Comparison of ENCODE assay signal across 25 cellular contexts in genomic region chr12:48889679-48890078, GRCh38. TPM values are rescaled to one million over a fixed set of nuclear protein-coding genes. Genes with fewer than 3 reads are reported as not detected.
DNase-seq lines count a peak whose midpoint lies in the region; ATAC-seq, FAIRE-seq and TF ChIP-seq lines count a peak whose summit lies in the region.
"Had no signal": no experiment of that assay in that cellular context is flagged by ENCODE, and none has a peak within 500 bp of the region (broad histone marks: within the 10 kb centered on the region; RNA-seq: fewer than 3 reads in every experiment).

No MANE protein-coding gene starts in this region.

- no peak overlapping the region for H3K4me2 ChIP-seq in astrocyte (ENCODE audit: low read length)

- POLR2A ChIA-PET in Caco-2 (lab: Charles Lee): interaction anchor here (0.6 to 2.0 kb wide), 2 partner anchors 37 to 68 kb away, joined by 3 to 75 read pairs; partner anchors contain the start of genes ARF3 and DDX23

- H3K4me1 Mint-ChIP-seq in Caco-2 (ENCODE audit: low read depth, unreplicated experiment): peaks cover 44% of the 10 kb centered on the region
- peaks cover 6% of the 10 kb centered on the region for H3K4me1 Mint-ChIP-seq in astrocyte (ENCODE audit: low read depth, unreplicated experiment)
- peaks cover 37% of the 10 kb centered on the region for H3K4me1 Mint-ChIP-seq in nephron progenitor cell

- H3K79me2 ChIP-seq in astrocyte (ENCODE audit: insufficient read depth, low read length): no peaks in the 10 kb centered on the region

- H3K27me3 ChIP-seq in Caco-2 (replicated peaks; ENCODE audit: control insufficient read depth, insufficient read depth, low read length) (no peaks in the 10 kb centered on the region), astrocyte (ENCODE audit: insufficient read depth, low read length) (peaks cover 13% of the 10 kb centered on the region), pancreas (no peaks in the 10 kb centered on the region)

- H3K9me3 ChIP-seq in Caco-2 (no peaks in the 10 kb centered on the region), astrocyte (ENCODE audit: insufficient read depth, low read depth, low read length) (no peaks in the 10 kb centered on the region), pancreas (no peaks in the 10 kb centered on the region)
- H3K9me3 ChIP-seq: BLaER1, HAP-1, SJSA1 had no signal

- H3K27ac ChIP-seq in astrocyte (ENCODE audit: low read depth, low read length) (no peak overlapping the region), pancreas (no peak overlapping the region)
- H3K27ac ChIP-seq: BLaER1, SJSA1 had no signal

- no TSS peak for BruUV-seq in Caco-2 (replicated peaks; lab: Mats Ljungman, UMichigan)

- WGBS in pancreas, 2 donors: 64 to 76% methylated on average over 3 of the region's 3 CpGs

- H3K36me3 ChIP-seq in Caco-2 (ENCODE audit: control insufficient read depth, insufficient read depth, low read length) (no peaks in the 10 kb centered on the region), astrocyte (ENCODE audit: insufficient read depth, low read length) (no peaks in the 10 kb centered on the region), pancreas (no peaks in the 10 kb centered on the region)
- H3K36me3 ChIP-seq: BLaER1, HAP-1, SJSA1 had no signal

- H3K4me3 Mint-ChIP-seq in Caco-2 (ENCODE audit: unreplicated experiment) (no peak overlapping the region), astrocyte (ENCODE audit: unreplicated experiment) (no peak overlapping the region), nephron progenitor cell (no peak overlapping the region)
- H3K4me3 Mint-ChIP-seq: CD4-positive, CD25-positive, alpha-beta regulatory T cell had no signal

- ATAC-seq in GM19397 (IDR thresholded peaks at IDR 0.05; ENCODE audit: unreplicated experiment): no peak
- no peak for ATAC-seq in pancreas

- H3K27ac Mint-ChIP-seq in Caco-2 (ENCODE audit: unreplicated experiment) (peak overlapping the region; percentile 66), astrocyte (ENCODE audit: unreplicated experiment) (peak overlapping the region; percentile 3), nephron progenitor cell (peak overlapping the region; percentile 87)
- H3K27ac Mint-ChIP-seq: HFFc6 had no signal

- no peak overlapping the region for H2AFZ ChIP-seq in astrocyte (ENCODE audit: low read depth, low read length)

- H4K20me1 ChIP-seq in astrocyte (ENCODE audit: insufficient read depth, low read length): no peaks in the 10 kb centered on the region
- H4K20me1 ChIP-seq: BLaER1 had no signal

- FAIRE-seq in astrocyte (lab: Jason Lieb, UNC) (no peak), pancreas (lab: Jason Lieb, UNC) (no peak)
- FAIRE-seq: G401.6 had no signal

- H3K9me3 Mint-ChIP-seq in Caco-2 (ENCODE audit: unreplicated experiment): no peaks in the 10 kb centered on the region
- H3K9me3 Mint-ChIP-seq in astrocyte (ENCODE audit: unreplicated experiment): peaks cover 2% of the 10 kb centered on the region
- H3K9me3 Mint-ChIP-seq in nephron progenitor cell: no peaks in the 10 kb centered on the region
- H3K9me3 Mint-ChIP-seq: HFFc6 had no signal

- peaks cover 37% of the 10 kb centered on the region for H3K4me1 ChIP-seq in Caco-2
- peaks cover 3% of the 10 kb centered on the region for H3K4me1 ChIP-seq in astrocyte (ENCODE audit: insufficient read depth, low read length)
- H3K4me1 ChIP-seq in pancreas: peaks cover 0 to 4% (median 0%) of the 10 kb centered on the region in 3 donors

- H3K9ac ChIP-seq in astrocyte (ENCODE audit: low read length): no peak overlapping the region
- H3K9ac ChIP-seq: BLaER1 had no signal

- no peak for TF ChIP-seq CTCF in Caco-2 (IDR thresholded peaks at IDR 0.05; ENCODE audit: insufficient read depth in 1 of 2, low read depth in 1 of 2, low read length in 1 of 2, severe bottlenecking in 1 of 2, unreplicated experiment in 1 of 2)
- TF ChIP-seq CTCF in astrocyte (IDR thresholded peaks at IDR 0.05; ENCODE audit: insufficient read depth, low read depth, low read length): no peak
- TF ChIP-seq CTCF in nephron progenitor cell (IDR thresholded peaks at IDR 0.05): no peak
- TF ChIP-seq CTCF in pancreas (IDR thresholded peaks at IDR 0.05): no peak

- H3K36me3 Mint-ChIP-seq in Caco-2 (ENCODE audit: insufficient read depth, unreplicated experiment) (peaks cover 7% of the 10 kb centered on the region), astrocyte (ENCODE audit: low read depth, unreplicated experiment) (no peaks in the 10 kb centered on the region), nephron progenitor cell (ENCODE audit: low read depth) (no peaks in the 10 kb centered on the region)
- H3K36me3 Mint-ChIP-seq: CD4-positive, CD25-positive, alpha-beta regulatory T cell had no signal

- CTCF ChIA-PET in Caco-2 (lab: Charles Lee): interaction anchor here (0.5 to 4.2 kb wide), 8 partner anchors 16 to 532 kb away, joined by 3 to 321 read pairs (median 12); partner anchors contain the start of genes ARF3, DDX23 and RND1

- H3K27me3 Mint-ChIP-seq in Caco-2 (ENCODE audit: insufficient read depth, unreplicated experiment) (no peaks in the 10 kb centered on the region), astrocyte (ENCODE audit: low read depth, unreplicated experiment) (peaks cover 17% of the 10 kb centered on the region), nephron progenitor cell (ENCODE audit: low read depth, poor library complexity) (peaks cover 35% of the 10 kb centered on the region)

- DNase-seq in Caco-2 (no peak), astrocyte (ENCODE audit: low read depth) (no peak), nephron progenitor cell (no peak), posterior cingulate gyrus (peak in 6 of 10 donors; percentile 36 to 88 (median 75)), T-helper 1 cell (no peak), pancreas (no peak)
- DNase-seq: CD4-positive, CD25-positive, alpha-beta regulatory T cell; DMS53; GOT3; HFFc6; NCI-H1092; NCI-H1417 treated with DMSO at 0.1 percent for 48 hours; NCI-H1694 treated with DMSO at 0.1 percent for 48 hours; NCI-H2081; NCI-H2171; NCI-H226; NCI-H510A; NCI-H69; Right ventricle myocardium superior; RPMI8226 had no signal

- intact Hi-C loops in Caco-2 (cut with micrococcal nuclease; ENCODE audit: unreplicated experiment): loop anchor here (1.0 kb wide), 3 partner anchors 24 to 47 kb away; partner anchors contain the start of gene RND1
- intact Hi-C loops in posterior cingulate gyrus (cut with DNase I): loop anchor here (1.0 kb wide), 1 partner anchor 36 kb away; no protein-coding TSS in a partner anchor
- intact Hi-C loops in pancreas (cut with DNase I): loop anchor here in 2 of 3 donors (5.0 kb wide), 2 partner anchors 32 to 37 kb away; partner anchors contain the start of gene DDX23 (in 1 of the 2)

- H3K4me3 ChIP-seq in Caco-2 (ENCODE audit: low read depth, low read length) (no peak overlapping the region), astrocyte (ENCODE audit: insufficient read depth, low read depth, low read length) (no peak overlapping the region), pancreas (no peak overlapping the region)
- H3K4me3 ChIP-seq: BLaER1, HAP-1, SJSA1 had no signal

RNA-seq across cellular contexts. Expression of gene RND1, which starts 24.0 kb away (rescaled TPM):
- 5.1 and 5.2 TPM in 2 replicates for total RNA-seq in Caco-2 (2022)
- 2.2 and 2.4 TPM in 2 replicates for total RNA-seq in astrocyte
- 1 to 10 TPM in 4 of 6 donors, under 1 TPM in 2; 0.74 to 6.3 (median 1.3) TPM for total RNA-seq in pancreas
- polyA plus RNA-seq in pancreas: 1 to 10 TPM; 2.7 to 4.2 TPM
- total RNA-seq: SJSA1 had no signal

RNA-seq across cellular contexts. Expression of gene FKBP11, which starts 35.6 kb away (rescaled TPM):
- total RNA-seq in Caco-2 (2022) (79.5 and 83.2 TPM in 2 replicates), astrocyte (47.4 and 51.2 TPM in 2 replicates), pancreas (100 to 1,000 TPM in 4 of 6 donors, 10 to 100 TPM in 2; 70.9 to 144 (median 127) TPM)
- 100 to 1,000 TPM in 1 of 2 donors, 10 to 100 TPM in 1; 97.3 to 155 TPM for polyA plus RNA-seq in pancreas

RNA-seq across cellular contexts. Expression of gene DDX23, which starts 37.7 kb away (rescaled TPM):
- 151 and 152 TPM in 2 replicates for total RNA-seq in Caco-2 (2022)
- total RNA-seq in astrocyte: 66.7 and 77.1 TPM in 2 replicates
- total RNA-seq in pancreas: 10 to 100 TPM; 25.9 to 49.3 (median 32.1) TPM
- polyA plus RNA-seq in pancreas: 10 to 100 TPM; 32.4 to 55.6 TPM

Comparison
In these comparisons a context has a peak if more than half of its experiments do, and no peak if none do; other contexts are left out.
1. DNase-seq: peak in posterior cingulate gyrus (6 of 10); none in Caco-2 (0 of 2), astrocyte (single experiment), nephron progenitor cell (single experiment), T-helper 1 cell (0 of 5) and pancreas (0 of 6).
2. H3K27ac Mint-ChIP-seq: peak in every context shown above with its lines; median percentile 87 in nephron progenitor cell; 66 in Caco-2; 3 in astrocyte.